In genomic region chr1:63873751-63874150, GRCh38 we compare ENCODE assay signal across 1 cellular context.
TF ChIP-seq lines count a peak whose summit lies in the region.

No MANE protein-coding gene starts in this region.

TF ChIP-seq in H1, 55 proteins besides CTCF, POLR2A, EP300 and RAD21 (continued from another document):
- TF ChIP-seq POLR2AphosphoS5 (IDR thresholded peaks at IDR 0.05; ENCODE audit: low read depth, low read length) (no peak), CHD1 (IDR thresholded peaks at IDR 0.05; ENCODE audit: low read depth, low read length) (no peak), MAFK (IDR thresholded peaks at IDR 0.05; ENCODE audit: low read depth, low read length) (no peak), SRF (IDR thresholded peaks at IDR 0.05; ENCODE audit: low read depth, low read length) (no peak), RFX5 (IDR thresholded peaks at IDR 0.05; ENCODE audit: borderline replicate concordance, low read depth, low read length) (no peak), CHD2 (IDR thresholded peaks at IDR 0.05; ENCODE audit: low read length) (no peak), NANOG (IDR thresholded peaks at IDR 0.05; ENCODE audit: insufficient read depth, low read depth, low read length, poor library complexity, severe bottlenecking) (no peak)
